In the genomic region with DNA sequence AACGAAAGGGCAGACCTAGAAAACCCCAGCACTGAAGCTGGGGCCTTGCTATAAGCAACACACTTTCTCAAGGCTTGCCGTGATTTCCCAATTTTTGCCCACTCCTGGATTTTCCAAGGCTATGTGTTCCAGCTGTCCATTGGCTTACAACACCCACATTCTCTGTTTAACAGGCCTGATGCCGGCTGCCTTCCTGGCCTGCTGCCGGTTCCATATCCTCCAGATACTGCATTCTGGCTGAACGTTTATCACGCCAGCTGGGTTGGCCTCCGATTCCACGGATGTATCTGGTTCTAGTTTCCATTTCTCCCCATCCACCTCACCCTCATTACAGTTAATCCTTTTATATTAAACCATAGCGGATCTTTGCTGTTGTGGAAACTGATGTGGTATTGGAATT, we compare ENCODE assay signal across 2 cellular contexts.
TF ChIP-seq lines count a peak whose summit lies in the region.

No MANE protein-coding gene starts in this region.

TF ChIP-seq in GM23338, 12 proteins besides CTCF, POLR2A, EP300 and RAD21 (continued from another document):
- TF ChIP-seq ZNF114 (CRISPR knock-in tag; IDR thresholded peaks at IDR 0.05) (no peak), ZNF331 (CRISPR knock-in tag; IDR thresholded peaks at IDR 0.05; ENCODE audit: low read depth) (no peak), NANOG (IDR thresholded peaks at IDR 0.05; ENCODE audit: borderline replicate concordance) (no peak), JUNB (IDR thresholded peaks at IDR 0.05; ENCODE audit: unreplicated experiment) (no peak), REST (IDR thresholded peaks at IDR 0.05; ENCODE audit: unreplicated experiment) (no peak), ZNF462 (CRISPR knock-in tag; IDR thresholded peaks at IDR 0.05) (no peak), STAT1 (IDR thresholded peaks at IDR 0.05; ENCODE audit: unreplicated experiment) (no peak), CREB1 (CRISPR knock-in tag; IDR thresholded peaks at IDR 0.05; ENCODE audit: low read depth) (no peak), POLR2AphosphoS5 (IDR thresholded peaks at IDR 0.05; ENCODE audit: low read depth) (no peak)
- TF ChIP-seq, protein P1, sequence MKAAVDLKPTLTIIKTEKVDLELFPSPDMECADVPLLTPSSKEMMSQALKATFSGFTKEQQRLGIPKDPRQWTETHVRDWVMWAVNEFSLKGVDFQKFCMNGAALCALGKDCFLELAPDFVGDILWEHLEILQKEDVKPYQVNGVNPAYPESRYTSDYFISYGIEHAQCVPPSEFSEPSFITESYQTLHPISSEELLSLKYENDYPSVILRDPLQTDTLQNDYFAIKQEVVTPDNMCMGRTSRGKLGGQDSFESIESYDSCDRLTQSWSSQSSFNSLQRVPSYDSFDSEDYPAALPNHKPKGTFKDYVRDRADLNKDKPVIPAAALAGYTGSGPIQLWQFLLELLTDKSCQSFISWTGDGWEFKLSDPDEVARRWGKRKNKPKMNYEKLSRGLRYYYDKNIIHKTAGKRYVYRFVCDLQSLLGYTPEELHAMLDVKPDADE (IDR thresholded peaks at IDR 0.05): no peak

TF ChIP-seq in HepG2, 621 proteins besides CTCF, POLR2A, EP300 and RAD21 (continued from another document):
- no peak for TF ChIP-seq GTF2F1 (IDR thresholded peaks at IDR 0.05; ENCODE audit: low read length)
